Comparison of ENCODE assay signal across 8 cellular contexts in genomic region chr17:51852603-51853002, GRCh38.
"Had no signal": no experiment of that assay in that cellular context is flagged by ENCODE, and none has a peak within 500 bp of the region (broad histone marks: within the 10 kb centered on the region; RNA-seq: fewer than 3 reads in every experiment).

No MANE protein-coding gene starts in this region.

- ATAC-seq: HepG2, K562 had no signal

- FAIRE-seq: HepG2, HTR-8/SVneo, K562 had no signal

- H3K4me3 ChIP-seq: K562 had no signal

- DNase-seq: IMR-90, KBM-7, KG1 had no signal

- H3K27ac ChIP-seq: HL-60, KMS-11 had no signal
